1 cellular context compared by ENCODE assay signal in the genomic region with DNA sequence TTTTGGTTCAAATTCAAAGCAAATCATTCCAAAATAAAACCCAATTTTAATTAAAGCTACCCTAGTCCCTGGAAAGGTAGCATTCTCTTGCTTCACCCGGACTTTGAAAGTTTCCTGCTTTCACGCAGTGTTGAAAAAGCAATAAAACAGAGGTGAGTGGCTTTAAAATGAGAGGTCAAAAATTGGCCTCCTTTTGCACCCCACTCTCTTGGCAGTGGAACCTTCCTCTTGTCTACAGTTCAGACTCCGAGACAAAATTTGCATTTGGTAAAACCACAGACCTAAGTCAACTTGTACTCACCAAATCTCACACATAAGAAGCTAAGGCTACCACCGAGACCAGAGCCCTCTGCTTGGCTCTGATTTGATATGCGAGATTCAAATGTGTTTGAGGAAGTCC.
TF ChIP-seq lines count a peak whose summit lies in the region.

No MANE protein-coding gene starts in this region.

TF ChIP-seq in WTC11, 78 proteins besides CTCF, POLR2A, EP300 and RAD21 (continued from another document):
- TF ChIP-seq, protein P1, sequence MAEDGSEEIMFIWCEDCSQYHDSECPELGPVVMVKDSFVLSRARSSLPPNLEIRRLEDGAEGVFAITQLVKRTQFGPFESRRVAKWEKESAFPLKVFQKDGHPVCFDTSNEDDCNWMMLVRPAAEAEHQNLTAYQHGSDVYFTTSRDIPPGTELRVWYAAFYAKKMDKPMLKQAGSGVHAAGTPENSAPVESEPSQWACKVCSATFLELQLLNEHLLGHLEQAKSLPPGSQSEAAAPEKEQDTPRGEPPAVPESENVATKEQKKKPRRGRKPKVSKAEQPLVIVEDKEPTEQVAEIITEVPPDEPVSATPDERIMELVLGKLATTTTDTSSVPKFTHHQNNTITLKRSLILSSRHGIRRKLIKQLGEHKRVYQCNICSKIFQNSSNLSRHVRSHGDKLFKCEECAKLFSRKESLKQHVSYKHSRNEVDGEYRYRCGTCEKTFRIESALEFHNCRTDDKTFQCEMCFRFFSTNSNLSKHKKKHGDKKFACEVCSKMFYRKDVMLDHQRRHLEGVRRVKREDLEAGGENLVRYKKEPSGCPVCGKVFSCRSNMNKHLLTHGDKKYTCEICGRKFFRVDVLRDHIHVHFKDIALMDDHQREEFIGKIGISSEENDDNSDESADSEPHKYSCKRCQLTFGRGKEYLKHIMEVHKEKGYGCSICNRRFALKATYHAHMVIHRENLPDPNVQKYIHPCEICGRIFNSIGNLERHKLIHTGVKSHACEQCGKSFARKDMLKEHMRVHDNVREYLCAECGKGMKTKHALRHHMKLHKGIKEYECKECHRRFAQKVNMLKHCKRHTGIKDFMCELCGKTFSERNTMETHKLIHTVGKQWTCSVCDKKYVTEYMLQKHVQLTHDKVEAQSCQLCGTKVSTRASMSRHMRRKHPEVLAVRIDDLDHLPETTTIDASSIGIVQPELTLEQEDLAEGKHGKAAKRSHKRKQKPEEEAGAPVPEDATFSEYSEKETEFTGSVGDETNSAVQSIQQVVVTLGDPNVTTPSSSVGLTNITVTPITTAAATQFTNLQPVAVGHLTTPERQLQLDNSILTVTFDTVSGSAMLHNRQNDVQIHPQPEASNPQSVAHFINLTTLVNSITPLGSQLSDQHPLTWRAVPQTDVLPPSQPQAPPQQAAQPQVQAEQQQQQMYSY (CRISPR knock-in tag; IDR thresholded peaks at IDR 0.05): no peak
- TF ChIP-seq MYBL2 (CRISPR knock-in tag; IDR thresholded peaks at IDR 0.05): no peak
- TF ChIP-seq, protein P2, sequence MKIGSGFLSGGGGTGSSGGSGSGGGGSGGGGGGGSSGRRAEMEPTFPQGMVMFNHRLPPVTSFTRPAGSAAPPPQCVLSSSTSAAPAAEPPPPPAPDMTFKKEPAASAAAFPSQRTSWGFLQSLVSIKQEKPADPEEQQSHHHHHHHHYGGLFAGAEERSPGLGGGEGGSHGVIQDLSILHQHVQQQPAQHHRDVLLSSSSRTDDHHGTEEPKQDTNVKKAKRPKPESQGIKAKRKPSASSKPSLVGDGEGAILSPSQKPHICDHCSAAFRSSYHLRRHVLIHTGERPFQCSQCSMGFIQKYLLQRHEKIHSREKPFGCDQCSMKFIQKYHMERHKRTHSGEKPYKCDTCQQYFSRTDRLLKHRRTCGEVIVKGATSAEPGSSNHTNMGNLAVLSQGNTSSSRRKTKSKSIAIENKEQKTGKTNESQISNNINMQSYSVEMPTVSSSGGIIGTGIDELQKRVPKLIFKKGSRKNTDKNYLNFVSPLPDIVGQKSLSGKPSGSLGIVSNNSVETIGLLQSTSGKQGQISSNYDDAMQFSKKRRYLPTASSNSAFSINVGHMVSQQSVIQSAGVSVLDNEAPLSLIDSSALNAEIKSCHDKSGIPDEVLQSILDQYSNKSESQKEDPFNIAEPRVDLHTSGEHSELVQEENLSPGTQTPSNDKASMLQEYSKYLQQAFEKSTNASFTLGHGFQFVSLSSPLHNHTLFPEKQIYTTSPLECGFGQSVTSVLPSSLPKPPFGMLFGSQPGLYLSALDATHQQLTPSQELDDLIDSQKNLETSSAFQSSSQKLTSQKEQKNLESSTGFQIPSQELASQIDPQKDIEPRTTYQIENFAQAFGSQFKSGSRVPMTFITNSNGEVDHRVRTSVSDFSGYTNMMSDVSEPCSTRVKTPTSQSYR (CRISPR knock-in tag; IDR thresholded peaks at IDR 0.05): no peak
- no peak for TF ChIP-seq NFATC4 (CRISPR knock-in tag; IDR thresholded peaks at IDR 0.05)
- TF ChIP-seq GTF2I (CRISPR knock-in tag; conservative IDR thresholded peaks at IDR 0.05): no peak
